27 cellular contexts compared by ENCODE assay signal in genomic region chr17:41682611-41683010, GRCh38. TPM values are rescaled to one million over a fixed set of nuclear protein-coding genes. Genes with fewer than 3 reads are reported as not detected.
DNase-seq lines count a peak whose midpoint lies in the region; ATAC-seq, FAIRE-seq and TF ChIP-seq lines count a peak whose summit lies in the region.
"Had no signal": no experiment of that assay in that cellular context is flagged by ENCODE, and none has a peak within 500 bp of the region (broad histone marks: within the 10 kb centered on the region; RNA-seq: fewer than 3 reads in every experiment).

No MANE protein-coding gene starts in this region.

- H3K27me3 Mint-ChIP-seq in CD4-positive, alpha-beta T cell, result no peaks in the 10 kb centered on the region

- no peak for TF ChIP-seq EP300 in K562 (IDR thresholded peaks at IDR 0.05; ENCODE audit: low read length)
- no peak for TF ChIP-seq EP300 in sigmoid colon (IDR thresholded peaks at IDR 0.05)

- WGBS in K562 (ENCODE audit: insufficient coverage, low coverage, missing lambda C conversion rate), result 84% methylated on average over 4 of the region's 6 CpGs
- 80 to 89% methylated on average over 6 of the region's 6 CpGs for WGBS in sigmoid colon, 2 donors

- H3K9me3 Mint-ChIP-seq in CD4-positive, alpha-beta T cell, result no peaks in the 10 kb centered on the region

- H3K4me1 ChIP-seq in K562 (replicated peaks in 1 of 2; ENCODE audit: control insufficient read depth in 2 of 2, insufficient read depth in 2 of 2, low read length in 2 of 2), result peaks cover 24 to 25% of the 10 kb centered on the region in 2 experiments
- peaks cover 0 to 1% (median 0%) of the 10 kb centered on the region in 4 donors for H3K4me1 ChIP-seq in sigmoid colon

- H3K27ac ChIP-seq in CD4-positive, alpha-beta T cell (ENCODE audit: low read depth, low read length), result no peak overlapping the region
- H3K27ac ChIP-seq in K562 (ENCODE audit: extremely low read depth, low read depth, low read length) (no peak overlapping the region), sigmoid colon (no peak overlapping the region)
- H3K27ac ChIP-seq: BLaER1, GM23248, HL-60 had no signal

- intact Hi-C loops in CD4-positive, alpha-beta T cell (cut with DNase I, micrococcal nuclease), result loop anchor here (2.0 to 10.0 kb wide), 2 partner anchors 14 to 1038 kb away; partner anchors contain the start of gene SMARCE1 (in 1 of the 2)
- intact Hi-C loops in K562 (cut with micrococcal nuclease) (no loop called here), sigmoid colon (cut with DNase I) (no loop called here)

- H3K4me2 ChIP-seq in K562 (ENCODE audit: insufficient read depth, low read length), result no peak overlapping the region
- H3K4me2 ChIP-seq: BLaER1 had no signal

- peak overlapping the region; percentile 9 for H3K27ac Mint-ChIP-seq in CD4-positive, alpha-beta T cell
- H3K27ac Mint-ChIP-seq: HFFc6 had no signal

- TF ChIP-seq POLR2A in K562 (conservative IDR thresholded peaks at IDR 0.05) (no peak), sigmoid colon (IDR thresholded peaks at IDR 0.05) (no peak)

- BruUV-seq in K562 (replicated peaks; lab: Mats Ljungman, UMichigan), result no TSS peak

- no peaks in the 10 kb centered on the region for H3K36me3 Mint-ChIP-seq in CD4-positive, alpha-beta T cell (ENCODE audit: low read depth)

- FAIRE-seq in K562 (lab: Jason Lieb, UNC), result no peak
- FAIRE-seq: D721Med, HepG2 had no signal

- H3K27me3 ChIP-seq in CD4-positive, alpha-beta T cell (ENCODE audit: control insufficient read depth, insufficient read depth, low read length), result no peaks in the 10 kb centered on the region
- H3K27me3 ChIP-seq in K562 (ENCODE audit: control insufficient read depth in 2 of 2, insufficient read depth in 2 of 2, low read length in 2 of 2), result no peaks in the 10 kb centered on the region
- H3K27me3 ChIP-seq in sigmoid colon, result no peaks in the 10 kb centered on the region
- H3K27me3 ChIP-seq: BLaER1 had no signal

- CTCF ChIA-PET in CD4-positive, alpha-beta T cell (lab: Charles Lee), result interaction anchor here (1.3 kb wide), 1 partner anchor 17 kb away, joined by 5 read pairs; no protein-coding TSS in a partner anchor
- CTCF ChIA-PET in K562 (lab: Yijun Ruan, JAX; ENCODE audit: low intra/inter-chr PET ratio), result no interaction called here

- in situ Hi-C loops in K562 (cut with MboI), result no loop called here

- H3K4me3 ChIP-seq in K562 (no peak overlapping the region), sigmoid colon (no peak overlapping the region)
- H3K4me3 ChIP-seq: BLaER1, GM23248 had no signal

- DNase-seq in CD1c-positive myeloid dendritic cell (ENCODE audit: extremely low spot score) (peak; percentile 81), K562 (ENCODE audit: extremely low read depth in 1 of 4, low spot score in 3 of 4) (no peak), sigmoid colon (peak; percentile 39), GM20000 (ENCODE audit: low spot score) (no peak), Ammon's horn (ENCODE audit: low spot score) (no peak)
- no peak for DNase-seq in CD4-positive, alpha-beta T cell
- DNase-seq: DMS53, EL, GM23248, H9, HFFc6, KBM-7, NCI-H1105 treated with DMSO at 0.1 percent for 48 hours, NCI-H1694, NCI-H2081, NCI-H2171, NCI-H345, NCI-H524 treated with DMSO at 0.1 percent for 48 hours, NCI-H82 had no signal

- H3K4me1 Mint-ChIP-seq in CD4-positive, alpha-beta T cell (ENCODE audit: low read depth), result peaks cover 17% of the 10 kb centered on the region

- no peaks in the 10 kb centered on the region for H4K20me1 ChIP-seq in K562 (replicated peaks; ENCODE audit: control insufficient read depth, insufficient read depth, low read length)
- H4K20me1 ChIP-seq: BLaER1 had no signal

- no peaks in the 10 kb centered on the region for H3K9me3 ChIP-seq in CD4-positive, alpha-beta T cell (ENCODE audit: control insufficient read depth, low read length)
- H3K9me3 ChIP-seq in K562 (replicated peaks; ENCODE audit: control insufficient read depth, insufficient read depth, low read depth, low read length) (0 out of 2 replicates have a peak, but pooled peaks cover 2% of the 10 kb centered on the region), sigmoid colon (no peaks in the 10 kb centered on the region)

- H2AFZ ChIP-seq in K562 (ENCODE audit: low read depth, low read length), result no peak overlapping the region
- H2AFZ ChIP-seq: GM23248 had no signal

- H3K4me3 Mint-ChIP-seq in CD4-positive, alpha-beta T cell, result peak overlapping the region; percentile 25
- H3K4me3 Mint-ChIP-seq: H9, HFFc6 had no signal

- ATAC-seq in CD4-positive, alpha-beta T cell (ENCODE audit: poor library complexity), result no peak
- ATAC-seq in K562 (no peak), HG03521 (IDR thresholded peaks at IDR 0.05; ENCODE audit: unreplicated experiment) (no peak)
- ATAC-seq: HepG2, Panc1, SK-N-SH treated with all-trans-retinoic acid at 6 μM for 48 hours had no signal

- no peak for TF ChIP-seq CTCF in CD4-positive, alpha-beta T cell (IDR thresholded peaks at IDR 0.05)
- TF ChIP-seq CTCF in K562 (IDR thresholded peaks at IDR 0.05 in 2 of 3, conservative IDR thresholded peaks at IDR 0.05 in 1 of 3; ENCODE audit: insufficient read depth in 2 of 3, low read depth in 1 of 3, low read length in 3 of 3), result no peak
- TF ChIP-seq CTCF in sigmoid colon (IDR thresholded peaks at IDR 0.05), result no peak
- TF ChIP-seq CTCF in GM20000 (IDR thresholded peaks at IDR 0.05; ENCODE audit: extremely low read depth, missing control alignments), result no peak

- H3K79me2 ChIP-seq in K562 (ENCODE audit: control insufficient read depth, insufficient read depth, low read length), result no peaks in the 10 kb centered on the region

- POLR2A ChIA-PET in CD4-positive, alpha-beta T cell (lab: Charles Lee), result no interaction called here
- POLR2A ChIA-PET in K562 (lab: Yijun Ruan, JAX), result interaction anchor here (1.1 to 9.1 kb wide), 2 partner anchors 8 to 9 kb away, joined by 3 to 406 read pairs; partner anchors contain the start of gene EIF1

- peak overlapping the region in 1 of 2 experiments; percentile 61; a peak in 2 of 4 replicates for H3K9ac ChIP-seq in K562 (ENCODE audit: insufficient read depth in 1 of 2, low read depth in 2 of 2, low read length in 2 of 2)
- H3K9ac ChIP-seq: BLaER1, GM23248 had no signal

- no peaks in the 10 kb centered on the region for H3K36me3 ChIP-seq in K562 (ENCODE audit: control insufficient read depth, insufficient read depth, low read length)
- no peaks in the 10 kb centered on the region for H3K36me3 ChIP-seq in sigmoid colon
- H3K36me3 ChIP-seq: BLaER1 had no signal

- TF ChIP-seq RAD21 in K562 (CRISPR knock-in tag; conservative IDR thresholded peaks at IDR 0.05 in 1 of 2, IDR thresholded peaks at IDR 0.05 in 1 of 2), result no peak

- H3K9me1 ChIP-seq in K562 (ENCODE audit: control insufficient read depth, insufficient read depth, low read length), result no peaks in the 10 kb centered on the region

RNA-seq across cellular contexts. Expression of gene EIF1, which starts 6.1 kb away (rescaled TPM):
- total RNA-seq in CD4-positive, alpha-beta T cell, result 1,000 to 10,000 TPM; 3,351 to 3,391 TPM
- total RNA-seq in K562 (2011; cell fraction: chromatin; rRNA removed; ENCODE audit: low replicate concordance), result 298 and 342 TPM in 2 replicates
- total RNA-seq in K562 (2011; cell fraction: nucleolus; rRNA removed), result 197 and 220 TPM in 2 replicates
- 315 and 402 TPM in 2 replicates for total RNA-seq in K562 (2011; cell fraction: nucleoplasm; rRNA removed)
- total RNA-seq in K562 (2014; rRNA removed) (81.3 and 85.7 TPM in 2 replicates), K562 (2014; rRNA removed; fragmentation: Illumina TruSeq; extraction: Trizol) (95.4 and 115 TPM in 2 replicates), K562 (2015; rRNA removed; fragmentation: Illumina TruSeq; extraction: Trizol) (67.0 and 77.8 TPM in 2 replicates), K562 (2021) (880 and 965 TPM in 2 replicates), sigmoid colon (100 to 1,000 TPM; 246 to 572 (median 430) TPM)
- polyA plus RNA-seq in K562 (2011; rRNA removed) (255 and 320 TPM in 2 replicates), K562 (2014; fragmentation: Illumina TruSeq; extraction: Trizol) (612 and 683 TPM in 2 replicates), K562 (2014; fragmentation: Nextera tagmentation; extraction: Ambion mirVana) (1,000 to 10,000 TPM; 1,018 to 1,204 TPM), K562 (2014; rRNA removed) (236 and 297 TPM in 2 replicates), sigmoid colon (100 to 1,000 TPM; 384 to 515 (median 507) TPM)
- polyA plus RNA-seq in K562 (2011; cell fraction: cytosol; rRNA removed), result 104 and 119 TPM in 2 replicates
- polyA plus RNA-seq in K562 (2011; cell fraction: nucleus; rRNA removed), result 247 and 265 TPM in 2 replicates
- 675 and 2,132 TPM in 2 replicates for polyA plus RNA-seq in K562 (2012)
- 97.5 and 123 TPM in 2 replicates for polyA minus RNA-seq in K562 (2011; rRNA and poly(A)+ RNA removed)
- polyA minus RNA-seq in K562 (2011; cell fraction: cytosol; rRNA and poly(A)+ RNA removed), result 123 and 125 TPM in 2 replicates
- 139 and 151 TPM in 2 replicates for polyA minus RNA-seq in K562 (2011; cell fraction: nucleus; rRNA and poly(A)+ RNA removed)

RNA-seq across cellular contexts. Expression of gene GAST, which starts 29.5 kb away (rescaled TPM):
- total RNA-seq in CD4-positive, alpha-beta T cell, result not detected
- not detected in 2 replicates for total RNA-seq in K562 (2011; cell fraction: chromatin; rRNA removed; ENCODE audit: low replicate concordance)
- not detected in 2 replicates for total RNA-seq in K562 (2011; cell fraction: nucleolus; rRNA removed)
- total RNA-seq in K562 (2011; cell fraction: nucleoplasm; rRNA removed), result not detected in 2 replicates
- total RNA-seq in K562 (2014; rRNA removed), result not detected in 2 replicates
- total RNA-seq in K562 (2014; rRNA removed; fragmentation: Illumina TruSeq; extraction: Trizol), result not detected in 2 replicates
- not detected in 2 replicates for total RNA-seq in K562 (2015; rRNA removed; fragmentation: Illumina TruSeq; extraction: Trizol)
- not detected in 2 replicates for total RNA-seq in K562 (2021)
- polyA plus RNA-seq in K562 (2011; rRNA removed), result not detected in 2 replicates
- not detected in 2 replicates for polyA plus RNA-seq in K562 (2011; cell fraction: cytosol; rRNA removed)
- not detected in 2 replicates for polyA plus RNA-seq in K562 (2011; cell fraction: nucleus; rRNA removed)
- polyA plus RNA-seq in K562 (2012), result not detected in 2 replicates
- not detected in 2 replicates for polyA plus RNA-seq in K562 (2014; fragmentation: Illumina TruSeq; extraction: Trizol)
- polyA plus RNA-seq in K562 (2014; fragmentation: Nextera tagmentation; extraction: Ambion mirVana), result not detected
- polyA plus RNA-seq in K562 (2014; rRNA removed), result not detected in 2 replicates
- not detected in 2 replicates for polyA minus RNA-seq in K562 (2011; rRNA and poly(A)+ RNA removed)
- not detected in 2 replicates for polyA minus RNA-seq in K562 (2011; cell fraction: cytosol; rRNA and poly(A)+ RNA removed)
- not detected in 2 replicates for polyA minus RNA-seq in K562 (2011; cell fraction: nucleus; rRNA and poly(A)+ RNA removed)
- total RNA-seq in sigmoid colon, result not detected
- not detected for polyA plus RNA-seq in sigmoid colon
- total RNA-seq: GM23248, H9, HFFc6, HT-29 had no signal
- polyA plus RNA-seq: GM23248 had no signal

RNA-seq across cellular contexts. Expression of gene HAP1, which starts 51.8 kb away (rescaled TPM):
- under 1 TPM in 1 of 2 experiments, not detected in 1; 0.11 TPM for total RNA-seq in CD4-positive, alpha-beta T cell
- total RNA-seq in K562 (2011; cell fraction: chromatin; rRNA removed; ENCODE audit: low replicate concordance), result 0.09 TPM in 1 of 2 replicates, not detected in the other
- not detected in 2 replicates for total RNA-seq in K562 (2011; cell fraction: nucleolus; rRNA removed)
- total RNA-seq in K562 (2011; cell fraction: nucleoplasm; rRNA removed), result not detected in 2 replicates
- total RNA-seq in K562 (2014; rRNA removed) (under 0.01 TPM in 1 of 2 replicates, not detected in the other), K562 (2014; rRNA removed; fragmentation: Illumina TruSeq; extraction: Trizol) (not detected in 2 replicates), K562 (2015; rRNA removed; fragmentation: Illumina TruSeq; extraction: Trizol) (0.04 TPM in 1 of 2 replicates, not detected in the other), K562 (2021) (0.09 TPM in 1 of 2 replicates, not detected in the other), sigmoid colon (1 to 10 TPM in 3 of 4 donors, under 1 TPM in 1; 0.71 to 4.3 (median 2.5) TPM)
- polyA plus RNA-seq in K562 (2011; rRNA removed) (not detected in 2 replicates), K562 (2014; fragmentation: Illumina TruSeq; extraction: Trizol) (not detected in 2 replicates), K562 (2014; fragmentation: Nextera tagmentation; extraction: Ambion mirVana) (not detected), K562 (2014; rRNA removed) (not detected in 2 replicates), sigmoid colon (under 1 TPM; under 0.01 to 0.47 (median 0.23) TPM)
- polyA plus RNA-seq in K562 (2011; cell fraction: cytosol; rRNA removed), result 0.04 TPM in 1 of 2 replicates, not detected in the other
- 0.07 and 0.15 TPM in 2 replicates for polyA plus RNA-seq in K562 (2011; cell fraction: nucleus; rRNA removed)
- polyA plus RNA-seq in K562 (2012), result 0.04 TPM in 1 of 2 replicates, not detected in the other
- not detected in 2 replicates for polyA minus RNA-seq in K562 (2011; rRNA and poly(A)+ RNA removed)
- not detected in 2 replicates for polyA minus RNA-seq in K562 (2011; cell fraction: cytosol; rRNA and poly(A)+ RNA removed)
- not detected in 2 replicates for polyA minus RNA-seq in K562 (2011; cell fraction: nucleus; rRNA and poly(A)+ RNA removed)
- total RNA-seq: GM23248, HT-29 had no signal
- polyA plus RNA-seq: GM23248 had no signal

RNA-seq across cellular contexts. Expression of gene KRT17, which starts 58.2 kb away (rescaled TPM):
- total RNA-seq in CD4-positive, alpha-beta T cell, result not detected
- total RNA-seq in K562 (2011; cell fraction: chromatin; rRNA removed; ENCODE audit: low replicate concordance), result not detected in 2 replicates
- total RNA-seq in K562 (2011; cell fraction: nucleolus; rRNA removed), result not detected in 2 replicates
- not detected in 2 replicates for total RNA-seq in K562 (2011; cell fraction: nucleoplasm; rRNA removed)
- 0.23 TPM in 1 of 2 replicates, not detected in the other for total RNA-seq in K562 (2014; rRNA removed)
- total RNA-seq in K562 (2014; rRNA removed; fragmentation: Illumina TruSeq; extraction: Trizol), result not detected in 2 replicates
- not detected in 2 replicates for total RNA-seq in K562 (2015; rRNA removed; fragmentation: Illumina TruSeq; extraction: Trizol)
- total RNA-seq in K562 (2021), result not detected in 2 replicates
- polyA plus RNA-seq in K562 (2011; rRNA removed), result 0.16 and 0.25 TPM in 2 replicates
- polyA plus RNA-seq in K562 (2011; cell fraction: cytosol; rRNA removed), result not detected in 2 replicates
- 0.18 TPM in 1 of 2 replicates, not detected in the other for polyA plus RNA-seq in K562 (2011; cell fraction: nucleus; rRNA removed)
- 0.44 TPM in 1 of 2 replicates, not detected in the other for polyA plus RNA-seq in K562 (2012)
- not detected in 2 replicates for polyA plus RNA-seq in K562 (2014; fragmentation: Illumina TruSeq; extraction: Trizol)
- polyA plus RNA-seq in K562 (2014; fragmentation: Nextera tagmentation; extraction: Ambion mirVana), result not detected
- polyA plus RNA-seq in K562 (2014; rRNA removed), result not detected in 2 replicates
- not detected in 2 replicates for polyA minus RNA-seq in K562 (2011; rRNA and poly(A)+ RNA removed)
- 10.2 and 35.5 TPM in 2 replicates for polyA minus RNA-seq in K562 (2011; cell fraction: cytosol; rRNA and poly(A)+ RNA removed)
- polyA minus RNA-seq in K562 (2011; cell fraction: nucleus; rRNA and poly(A)+ RNA removed), result 3.6 and 8.2 TPM in 2 replicates
- total RNA-seq in sigmoid colon, result 1 to 10 TPM in 2 of 4 donors, not detected in 2; 1.2 to 5.3 TPM
- polyA plus RNA-seq in sigmoid colon, result under 1 TPM in 1 of 3 donors, not detected in 2; 0.17 TPM

Comparison
In these comparisons a context has a peak if more than half of its experiments do, and no peak if none do; other contexts are left out.
1. DNase-seq: peak in CD1c-positive myeloid dendritic cell (single experiment) and sigmoid colon (single experiment); none in CD4-positive, alpha-beta T cell (0 of 10), K562 (0 of 4), GM20000 (single experiment) and Ammon's horn (single experiment).
2. intact Hi-C loops: an anchor here in CD4-positive, alpha-beta T cell (2.0 to 10.0 kb wide); none called in K562 and sigmoid colon.